38 cellular contexts compared by ENCODE assay signal in the genomic region with DNA sequence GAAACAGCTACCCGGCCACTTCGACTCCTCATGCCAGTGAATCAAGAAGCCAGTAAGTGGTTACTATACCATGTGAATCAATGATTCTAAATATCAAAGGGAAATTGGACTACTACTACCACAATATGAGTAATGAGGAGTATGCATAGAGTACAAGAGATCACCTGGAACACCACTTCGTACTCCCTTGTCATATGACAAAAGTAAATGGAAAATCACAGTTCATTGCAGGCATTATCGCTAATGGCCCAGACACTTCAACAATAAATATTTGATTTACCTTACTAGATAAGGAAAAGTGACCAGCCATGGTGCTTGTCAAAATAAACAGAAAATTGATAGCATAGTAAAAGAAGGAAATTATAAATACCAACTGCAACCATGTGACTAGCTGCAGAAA.
"Had no signal": no experiment of that assay in that cellular context is flagged by ENCODE, and none has a peak within 500 bp of the region (broad histone marks: within the 10 kb centered on the region; RNA-seq: fewer than 3 reads in every experiment).

No MANE protein-coding gene starts in this region.

- H3K4me1 ChIP-seq: adrenal gland, ascending aorta, body of pancreas, breast epithelium had no signal

- DNase-seq: activated effector memory CD4-positive, alpha-beta T cell treated with anti-CD3 and anti-CD28 coated beads, Interleukin-2, amount 50 U/mL, for 16 hours; activated effector memory CD4-positive, alpha-beta T cell treated with Interleukin-2 at 50 U/mL for 16 hours; activated gamma-delta T cell; activated gamma-delta T cell treated with Interleukin-2 at 50 U/mL for 16 hours; activated naive CD4-positive, alpha-beta T cell; activated naive CD4-positive, alpha-beta T cell treated with anti-CD3 and anti-CD28 coated beads for 36 hours; activated naive CD4-positive, alpha-beta T cell treated with anti-CD3 and anti-CD28 coated beads, Interleukin-2, amount 10 ng/mL, durations not matched to agents 7 days and 5 days; activated naive CD4-positive, alpha-beta T cell treated with anti-CD3 and anti-CD28 coated beads, Interleukin-2, amount 50 U/mL, for 16 hours; activated naive CD4-positive, alpha-beta T cell treated with Interleukin-2 at 50 U/mL for 16 hours; activated naive CD8-positive, alpha-beta T cell treated with anti-CD3 and anti-CD28 coated beads for 36 hours; activated naive CD8-positive, alpha-beta T cell treated with anti-CD3 and anti-CD28 coated beads, Interleukin-2, amount 10 ng/mL, durations not matched to agents 7 days and 5 days; activated naive CD8-positive, alpha-beta T cell treated with anti-CD3 and anti-CD28 coated beads, Interleukin-2, amount 50 U/mL, for 24 hours; activated T-cell treated with anti-CD3 and anti-CD28 coated beads, Interleukin-2, amount 50 U/mL, for 1 hour; activated T-cell treated with anti-CD3 and anti-CD28 coated beads, Interleukin-2, amount 50 U/mL, for 24 hours; activated T-cell treated with anti-CD3 and anti-CD28 coated beads, Interleukin-2, amount 50 U/mL, for 4 hours; activated T-cell treated with anti-CD3 and anti-CD28 coated beads, Interleukin-2, amount 50 U/mL, for 48 hours; activated T-cell treated with anti-CD3 and anti-CD28 coated beads, Interleukin-2, amount 50 U/mL, for 72 hours; adrenal gland; amniotic stem cell; amygdala; anterior cingulate cortex; body of pancreas; brain microvascular endothelial cell; caudate nucleus; central memory CD4-positive, alpha-beta T cell; cerebellar nuclear complex had no signal

- H3K36me3 ChIP-seq: adrenal gland, ascending aorta, brain microvascular endothelial cell, breast epithelium had no signal

- H3K27ac ChIP-seq: adrenal gland, ascending aorta, body of pancreas, brain microvascular endothelial cell, breast epithelium, cardiac muscle cell had no signal

- FAIRE-seq: astrocyte had no signal

- ATAC-seq: activated naive CD4-positive, alpha-beta T cell treated with anti-CD3 and anti-CD28 coated beads, Interleukin-2, amount 50 U/mL, for 72 hours; activated naive CD8-positive, alpha-beta T cell treated with anti-CD3 and anti-CD28 coated beads, Interleukin-2, amount 50 U/mL, for 24 hours; activated T-cell treated with anti-CD3 and anti-CD28 coated beads, Interleukin-2, amount 50 U/mL, for 4 hours; activated T-cell treated with anti-CD3 and anti-CD28 coated beads, Interleukin-2, amount 50 U/mL, for 72 hours; activated T-helper 17 cell treated with anti-CD3 and anti-CD28 coated beads, Interleukin-2, amount 50 U/mL, for 72 hours; body of pancreas had no signal

- H3K4me3 Mint-ChIP-seq: activated naive CD4-positive, alpha-beta T cell treated with anti-CD3 and anti-CD28 coated beads for 36 hours; activated naive CD4-positive, alpha-beta T cell treated with anti-CD3 and anti-CD28 coated beads, Interleukin-2, amount 10 ng/mL, durations not matched to agents 7 days and 5 days; activated naive CD4-positive, alpha-beta T cell treated with anti-CD3 and anti-CD28 coated beads, Interleukin-2, amount 50 U/mL, for 24 hours; activated naive CD8-positive, alpha-beta T cell; activated naive CD8-positive, alpha-beta T cell treated with anti-CD3 and anti-CD28 coated beads for 36 hours; activated naive CD8-positive, alpha-beta T cell treated with anti-CD3 and anti-CD28 coated beads, Interleukin-2, amount 10 ng/mL, durations not matched to agents 7 days and 5 days; activated naive CD8-positive, alpha-beta T cell treated with anti-CD3 and anti-CD28 coated beads, Interleukin-2, amount 50 U/mL, for 24 hours; activated T-cell treated with anti-CD3 and anti-CD28 coated beads, Interleukin-2, amount 50 U/mL, for 24 hours; activated T-cell treated with anti-CD3 and anti-CD28 coated beads, Interleukin-2, amount 50 U/mL, for 4 hours; activated T-cell treated with anti-CD3 and anti-CD28 coated beads, Interleukin-2, amount 50 U/mL, for 72 hours; activated T-helper 1 cell treated with anti-CD3 and anti-CD28 coated beads, Interleukin-12 subunit alpha, Interleukin-12 subunit beta, Interleukin-2, Interleukin-4 antibody, amounts not matched to agents 30 ng/mL and 10 ng/mL and 1 ng/mL, durations not matched to agents 14 hours and 24 hours and 36 hours; activated T-helper 17 cell treated with anti-CD3 and anti-CD28 coated beads, Interleukin-2, amount 50 U/mL, for 72 hours; brain; central memory CD8-positive, alpha-beta T cell had no signal

- H3K27ac Mint-ChIP-seq: activated naive CD4-positive, alpha-beta T cell treated with anti-CD3 and anti-CD28 coated beads for 36 hours; activated naive CD4-positive, alpha-beta T cell treated with anti-CD3 and anti-CD28 coated beads, Interleukin-2, amount 10 ng/mL, durations not matched to agents 7 days and 5 days; activated naive CD4-positive, alpha-beta T cell treated with anti-CD3 and anti-CD28 coated beads, Interleukin-2, amount 50 U/mL, for 24 hours; activated naive CD4-positive, alpha-beta T cell treated with anti-CD3 and anti-CD28 coated beads, Interleukin-2, amount 50 U/mL, for 72 hours; activated naive CD8-positive, alpha-beta T cell; activated naive CD8-positive, alpha-beta T cell treated with anti-CD3 and anti-CD28 coated beads for 36 hours; activated naive CD8-positive, alpha-beta T cell treated with anti-CD3 and anti-CD28 coated beads, Interleukin-2, amount 10 ng/mL, durations not matched to agents 7 days and 5 days; activated naive CD8-positive, alpha-beta T cell treated with anti-CD3 and anti-CD28 coated beads, Interleukin-2, amount 50 U/mL, for 24 hours; activated T-cell treated with anti-CD3 and anti-CD28 coated beads, Interleukin-2, amount 50 U/mL, for 24 hours; activated T-cell treated with anti-CD3 and anti-CD28 coated beads, Interleukin-2, amount 50 U/mL, for 72 hours; activated T-helper 1 cell treated with anti-CD3 and anti-CD28 coated beads, Interleukin-12 subunit alpha, Interleukin-12 subunit beta, Interleukin-2, Interleukin-4 antibody, amounts not matched to agents 30 ng/mL and 10 ng/mL and 1 ng/mL, durations not matched to agents 14 hours and 24 hours and 36 hours; activated T-helper 17 cell treated with anti-CD3 and anti-CD28 coated beads, Interleukin-2, amount 50 U/mL, for 72 hours; activated T-helper 2 cell treated with anti-CD3 and anti-CD28 coated beads, Interferon-gamma antibody, Interleukin-2, Interleukin-4, amounts not matched to agents 10 μg/mL and 5 μg/mL and 100 μg/mL, durations not matched to agents 14 hours and 24 hours and 36 hours; brain had no signal

- H3K4me1 Mint-ChIP-seq: activated naive CD4-positive, alpha-beta T cell treated with anti-CD3 and anti-CD28 coated beads, Interleukin-2, amount 10 ng/mL, durations not matched to agents 7 days and 5 days; activated naive CD4-positive, alpha-beta T cell treated with anti-CD3 and anti-CD28 coated beads, Interleukin-2, amount 50 U/mL, for 24 hours; activated naive CD8-positive, alpha-beta T cell treated with anti-CD3 and anti-CD28 coated beads for 36 hours; activated naive CD8-positive, alpha-beta T cell treated with anti-CD3 and anti-CD28 coated beads, Interleukin-2, amount 10 ng/mL, durations not matched to agents 7 days and 5 days; activated naive CD8-positive, alpha-beta T cell treated with anti-CD3 and anti-CD28 coated beads, Interleukin-2, amount 50 U/mL, for 24 hours; activated T-helper 17 cell treated with anti-CD3 and anti-CD28 coated beads, Interleukin-2, amount 50 U/mL, for 72 hours; brain; central memory CD8-positive, alpha-beta T cell had no signal

- H3K4me3 ChIP-seq: adrenal gland, ascending aorta, body of pancreas, breast epithelium, cardiac muscle cell had no signal

- H3K9me3 ChIP-seq: adrenal gland, ascending aorta, body of pancreas had no signal

- H3K27me3 ChIP-seq: adrenal gland, ascending aorta, body of pancreas, brain microvascular endothelial cell, breast epithelium, cardiac muscle cell had no signal

- H3K27me3 Mint-ChIP-seq: activated naive CD4-positive, alpha-beta T cell treated with anti-CD3 and anti-CD28 coated beads, Interleukin-2, amount 10 ng/mL, durations not matched to agents 7 days and 5 days; activated naive CD4-positive, alpha-beta T cell treated with anti-CD3 and anti-CD28 coated beads, Interleukin-2, amount 50 U/mL, for 24 hours; activated naive CD8-positive, alpha-beta T cell; activated naive CD8-positive, alpha-beta T cell treated with anti-CD3 and anti-CD28 coated beads for 36 hours; activated naive CD8-positive, alpha-beta T cell treated with anti-CD3 and anti-CD28 coated beads, Interleukin-2, amount 10 ng/mL, durations not matched to agents 7 days and 5 days; activated naive CD8-positive, alpha-beta T cell treated with anti-CD3 and anti-CD28 coated beads, Interleukin-2, amount 50 U/mL, for 24 hours; activated T-cell treated with anti-CD3 and anti-CD28 coated beads, Interleukin-2, amount 50 U/mL, for 24 hours; activated T-helper 17 cell treated with anti-CD3 and anti-CD28 coated beads, Interleukin-2, amount 50 U/mL, for 72 hours; central memory CD8-positive, alpha-beta T cell had no signal

- H3K36me3 Mint-ChIP-seq: activated naive CD4-positive, alpha-beta T cell treated with anti-CD3 and anti-CD28 coated beads, Interleukin-2, amount 10 ng/mL, durations not matched to agents 7 days and 5 days; activated naive CD4-positive, alpha-beta T cell treated with anti-CD3 and anti-CD28 coated beads, Interleukin-2, amount 50 U/mL, for 24 hours; activated naive CD4-positive, alpha-beta T cell treated with anti-CD3 and anti-CD28 coated beads, Interleukin-2, amount 50 U/mL, for 72 hours; activated naive CD8-positive, alpha-beta T cell; activated naive CD8-positive, alpha-beta T cell treated with anti-CD3 and anti-CD28 coated beads for 36 hours; activated naive CD8-positive, alpha-beta T cell treated with anti-CD3 and anti-CD28 coated beads, Interleukin-2, amount 10 ng/mL, durations not matched to agents 7 days and 5 days; brain had no signal
